In the genomic region with DNA sequence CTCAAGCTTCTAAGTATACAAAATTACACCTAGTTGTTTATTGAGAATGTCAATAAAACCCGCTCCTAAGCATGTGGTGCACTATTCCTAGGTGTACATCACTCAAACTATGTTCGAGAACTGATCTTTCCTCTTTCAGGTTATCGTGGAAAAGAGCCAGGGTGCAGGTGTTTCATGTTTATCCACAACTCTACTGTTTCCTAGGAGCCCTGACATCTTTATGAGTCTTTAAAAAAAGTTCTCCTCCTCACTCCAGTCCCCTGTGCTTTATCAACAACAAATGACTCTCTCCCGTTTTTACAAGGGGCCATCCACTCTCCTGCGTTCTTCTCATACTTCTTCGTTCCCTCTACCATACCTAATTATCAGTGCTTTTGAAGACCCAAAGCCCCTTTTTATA, we compare ENCODE assay signal across 31 cellular contexts.
"Had no signal": no experiment of that assay in that cellular context is flagged by ENCODE, and none has a peak within 500 bp of the region (broad histone marks: within the 10 kb centered on the region; RNA-seq: fewer than 3 reads in every experiment).

No MANE protein-coding gene starts in this region.

- H3K4me3 ChIP-seq: ascending aorta, breast epithelium, cardiac muscle cell, colonic mucosa, gastrocnemius medialis had no signal

- H3K9me3 Mint-ChIP-seq: activated CD4-positive, alpha-beta memory T cell treated with anti-CD3 and anti-CD28 coated beads for 36 hours; activated CD4-positive, alpha-beta T cell treated with anti-CD3 and anti-CD28 coated beads, Interleukin-2, amount 10 ng/mL, durations not matched to agents 24 days and 14 days; activated naive CD4-positive, alpha-beta T cell treated with anti-CD3 and anti-CD28 coated beads for 36 hours; activated naive CD4-positive, alpha-beta T cell treated with anti-CD3 and anti-CD28 coated beads, Interleukin-2, amount 50 U/mL, for 24 hours; activated naive CD8-positive, alpha-beta T cell treated with anti-CD3 and anti-CD28 coated beads for 36 hours; activated T-helper 1 cell treated with anti-CD3 and anti-CD28 coated beads, Interleukin-12 subunit alpha, Interleukin-12 subunit beta, Interleukin-2, Interleukin-4 antibody, amounts not matched to agents 30 ng/mL and 10 ng/mL and 1 ng/mL, durations not matched to agents 14 hours and 24 hours and 36 hours; activated T-helper 2 cell treated with anti-CD3 and anti-CD28 coated beads, Interferon-gamma antibody, Interleukin-2, Interleukin-4, amounts not matched to agents 10 μg/mL and 5 μg/mL and 100 μg/mL, durations not matched to agents 14 hours and 24 hours and 36 hours; brain; endodermal cell had no signal

- H3K27ac Mint-ChIP-seq: activated CD4-positive, alpha-beta memory T cell treated with anti-CD3 and anti-CD28 coated beads for 36 hours; activated CD4-positive, alpha-beta T cell treated with anti-CD3 and anti-CD28 coated beads for 36 hours; activated CD4-positive, alpha-beta T cell treated with anti-CD3 and anti-CD28 coated beads, Interleukin-2, amount 10 ng/mL, durations not matched to agents 24 days and 14 days; activated CD8-positive, alpha-beta memory T cell treated with anti-CD3 and anti-CD28 coated beads, Interleukin-2, amount 10 ng/mL, durations not matched to agents 7 days and 5 days; activated CD8-positive, alpha-beta T cell treated with anti-CD3 and anti-CD28 coated beads, Interleukin-2, amount 10 ng/mL, durations not matched to agents 7 days and 5 days; activated naive CD4-positive, alpha-beta T cell treated with anti-CD3 and anti-CD28 coated beads for 36 hours; activated naive CD4-positive, alpha-beta T cell treated with anti-CD3 and anti-CD28 coated beads, Interleukin-2, amount 50 U/mL, for 24 hours; activated naive CD8-positive, alpha-beta T cell treated with anti-CD3 and anti-CD28 coated beads for 36 hours; activated T-helper 1 cell treated with anti-CD3 and anti-CD28 coated beads, Interleukin-12 subunit alpha, Interleukin-12 subunit beta, Interleukin-2, Interleukin-4 antibody, amounts not matched to agents 30 ng/mL and 10 ng/mL and 1 ng/mL, durations not matched to agents 14 hours and 24 hours and 36 hours; activated T-helper 2 cell treated with anti-CD3 and anti-CD28 coated beads, Interferon-gamma antibody, Interleukin-2, Interleukin-4, amounts not matched to agents 10 μg/mL and 5 μg/mL and 100 μg/mL, durations not matched to agents 14 hours and 24 hours and 36 hours; brain; endodermal cell; T-helper 17 cell had no signal

- H3K4me1 ChIP-seq: ascending aorta, breast epithelium, colonic mucosa, gastrocnemius medialis had no signal

- H3K36me3 ChIP-seq: ascending aorta, breast epithelium, cardiac muscle cell, colonic mucosa, gastrocnemius medialis had no signal

- ATAC-seq: activated CD4-positive, alpha-beta T cell treated with anti-CD3 and anti-CD28 coated beads for 36 hours; activated CD8-positive, alpha-beta memory T cell treated with anti-CD3 and anti-CD28 coated beads, Interleukin-2, amount 10 ng/mL, durations not matched to agents 7 days and 5 days; activated CD8-positive, alpha-beta T cell treated with anti-CD3 and anti-CD28 coated beads, Interleukin-2, amount 10 ng/mL, durations not matched to agents 7 days and 5 days; esophagus mucosa; gastrocnemius medialis; T-helper 17 cell had no signal

- H3K4me3 Mint-ChIP-seq: activated CD4-positive, alpha-beta memory T cell treated with anti-CD3 and anti-CD28 coated beads for 36 hours; activated CD4-positive, alpha-beta T cell treated with anti-CD3 and anti-CD28 coated beads for 36 hours; activated CD4-positive, alpha-beta T cell treated with anti-CD3 and anti-CD28 coated beads, Interleukin-2, amount 10 ng/mL, durations not matched to agents 24 days and 14 days; activated CD8-positive, alpha-beta memory T cell treated with anti-CD3 and anti-CD28 coated beads, Interleukin-2, amount 10 ng/mL, durations not matched to agents 7 days and 5 days; activated CD8-positive, alpha-beta T cell treated with anti-CD3 and anti-CD28 coated beads, Interleukin-2, amount 10 ng/mL, durations not matched to agents 7 days and 5 days; activated naive CD4-positive, alpha-beta T cell treated with anti-CD3 and anti-CD28 coated beads for 36 hours; activated naive CD4-positive, alpha-beta T cell treated with anti-CD3 and anti-CD28 coated beads, Interleukin-2, amount 50 U/mL, for 24 hours; activated naive CD8-positive, alpha-beta T cell treated with anti-CD3 and anti-CD28 coated beads for 36 hours; activated T-helper 1 cell treated with anti-CD3 and anti-CD28 coated beads, Interleukin-12 subunit alpha, Interleukin-12 subunit beta, Interleukin-2, Interleukin-4 antibody, amounts not matched to agents 30 ng/mL and 10 ng/mL and 1 ng/mL, durations not matched to agents 14 hours and 24 hours and 36 hours; brain; endodermal cell; T-helper 17 cell had no signal

- H3K36me3 Mint-ChIP-seq: activated CD4-positive, alpha-beta memory T cell treated with anti-CD3 and anti-CD28 coated beads for 36 hours; activated CD8-positive, alpha-beta memory T cell treated with anti-CD3 and anti-CD28 coated beads, Interleukin-2, amount 10 ng/mL, durations not matched to agents 7 days and 5 days; activated naive CD4-positive, alpha-beta T cell treated with anti-CD3 and anti-CD28 coated beads, Interleukin-2, amount 50 U/mL, for 24 hours; activated naive CD8-positive, alpha-beta T cell treated with anti-CD3 and anti-CD28 coated beads for 36 hours; brain had no signal

- H3K4me1 Mint-ChIP-seq: activated CD4-positive, alpha-beta T cell treated with anti-CD3 and anti-CD28 coated beads, Interleukin-2, amount 10 ng/mL, durations not matched to agents 24 days and 14 days; activated naive CD4-positive, alpha-beta T cell treated with anti-CD3 and anti-CD28 coated beads, Interleukin-2, amount 50 U/mL, for 24 hours; activated naive CD8-positive, alpha-beta T cell treated with anti-CD3 and anti-CD28 coated beads for 36 hours; brain; endodermal cell; T-helper 17 cell had no signal

- H3K27me3 ChIP-seq: ascending aorta, breast epithelium, cardiac muscle cell, colonic mucosa, gastrocnemius medialis had no signal

- H3K27ac ChIP-seq: ascending aorta, breast epithelium, cardiac muscle cell, colonic mucosa, gastrocnemius medialis had no signal

- DNase-seq: activated CD4-positive, alpha-beta memory T cell treated with anti-CD3 and anti-CD28 coated beads for 36 hours; activated CD4-positive, alpha-beta T cell treated with anti-CD3 and anti-CD28 coated beads for 36 hours; activated CD4-positive, CD25-positive, alpha-beta regulatory T cell; activated CD4-positive, CD25-positive, alpha-beta regulatory T cell treated with anti-CD3 and anti-CD28 coated beads, Interleukin-2, amount 50 U/mL, for 72 hours; activated CD8-positive, alpha-beta memory T cell treated with anti-CD3 and anti-CD28 coated beads, Interleukin-2, amount 10 ng/mL, durations not matched to agents 7 days and 5 days; activated CD8-positive, alpha-beta memory T cell treated with anti-CD3 and anti-CD28 coated beads, Interleukin-2, amount 50 U/mL, for 4 hours; activated CD8-positive, alpha-beta T cell treated with anti-CD3 and anti-CD28 coated beads, Interleukin-2, amount 10 ng/mL, durations not matched to agents 7 days and 5 days; activated effector memory CD4-positive, alpha-beta T cell treated with anti-CD3 and anti-CD28 coated beads, Interleukin-2, amount 50 U/mL, for 16 hours; activated naive CD4-positive, alpha-beta T cell treated with anti-CD3 and anti-CD28 coated beads for 36 hours; activated naive CD8-positive, alpha-beta T cell treated with anti-CD3 and anti-CD28 coated beads for 36 hours; activated T-cell treated with anti-CD3 and anti-CD28 coated beads, Interleukin-2, amount 50 U/mL, for 1 hour; activated T-cell treated with anti-CD3 and anti-CD28 coated beads, Interleukin-2, amount 50 U/mL, for 48 hours; central memory CD4-positive, alpha-beta T cell; cerebellar nuclear complex; colonic mucosa; effector CD8-positive, alpha-beta T cell; endodermal cell; foreskin fibroblast; gastrocnemius medialis; glutamatergic neuron; T-helper 1 cell; T-helper 17 cell had no signal

- H3K9me3 ChIP-seq: ascending aorta, breast epithelium, colonic mucosa, gastrocnemius medialis had no signal
